Comparison of ENCODE assay signal across 25 cellular contexts in genomic region chr13:91960947-91961346, GRCh38.
"Had no signal": no experiment of that assay in that cellular context is flagged by ENCODE, and none has a peak within 500 bp of the region (broad histone marks: within the 10 kb centered on the region; RNA-seq: fewer than 3 reads in every experiment).

No MANE protein-coding gene starts in this region.

- FAIRE-seq: colon, endothelial cell of umbilical vein, frontal cortex, islet of Langerhans, keratinocyte had no signal

- H3K9me3 ChIP-seq: gastroesophageal sphincter, lower lobe of right lung, mucosa of descending colon had no signal

- H3K27ac ChIP-seq: coronary artery, dorsolateral prefrontal cortex, esophagus muscularis mucosa, foreskin keratinocyte, gastroesophageal sphincter, heart right ventricle, left lung, lower lobe of right lung had no signal

- H3K4me1 ChIP-seq: esophagus muscularis mucosa, foreskin keratinocyte, gastroesophageal sphincter, heart right ventricle, left lung, lower lobe of right lung had no signal

- H3K4me3 Mint-ChIP-seq: mesothelial cell of epicardium, naive B cell had no signal

- H3K4me1 Mint-ChIP-seq: naive B cell had no signal

- DNase-seq: dermis blood vessel endothelial cell; dorsolateral prefrontal cortex; effector CD4-positive, alpha-beta T cell; effector memory CD4-positive, alpha-beta T cell; foreskin keratinocyte; glutamatergic neuron; head of caudate nucleus; heart right ventricle; hippocampal formation; left cardiac atrium; left lung; left ventricle myocardium superior; lower lobe of right lung; mesenchymal stem cell; mucosa of descending colon; naive B cell had no signal

- H3K36me3 Mint-ChIP-seq: naive B cell had no signal

- H3K27me3 Mint-ChIP-seq: naive B cell had no signal

- H3K36me3 ChIP-seq: esophagus muscularis mucosa, gastroesophageal sphincter, heart right ventricle, left lung, lower lobe of right lung had no signal

- ATAC-seq: foreskin keratinocyte, gastroesophageal sphincter, heart right ventricle, left cardiac atrium, left lung, left ventricle myocardium superior, lower lobe of right lung, mucosa of descending colon had no signal

- H3K27ac Mint-ChIP-seq: mesothelial cell of epicardium, naive B cell had no signal

- H3K4me3 ChIP-seq: coronary artery, dorsolateral prefrontal cortex, esophagus muscularis mucosa, gastroesophageal sphincter, heart right ventricle, left lung, lower lobe of right lung, mucosa of descending colon had no signal

- H3K27me3 ChIP-seq: dorsolateral prefrontal cortex, esophagus muscularis mucosa, foreskin keratinocyte, gastroesophageal sphincter, heart right ventricle, left lung had no signal
